ENCODE assay signal across 8 cellular contexts in genomic region chr19:2273356-2274184, GRCh38. TPM values are rescaled to one million over a fixed set of nuclear protein-coding genes. Genes with fewer than 3 reads are reported as not detected.
DNase-seq lines count a peak whose midpoint lies in the region; ATAC-seq and TF ChIP-seq lines count a peak whose summit lies in the region.

No MANE protein-coding gene starts in this region.

- peaks cover 24% of the 10 kb centered on the region; the same call in 1 of the 2 replicates for H3K79me2 ChIP-seq in H9 (ENCODE audit: insufficient read depth, low read length)

- no peak overlapping the region for H4K5ac ChIP-seq in H9 (ENCODE audit: insufficient read length, low read depth, low read length)

- peak overlapping the region; percentile 58 for H3K27ac ChIP-seq in CD8-positive, alpha-beta T cell (ENCODE audit: low read depth, low read length)
- H3K27ac ChIP-seq in H9 (ENCODE audit: insufficient read length, low read depth, low read length) (no peak overlapping the region), liver (ENCODE audit: low read depth in 1 of 2, low read length in 2 of 2) (peak overlapping the region; percentile 52 to 64)

- no peak overlapping the region for H3T11ph ChIP-seq in H9 (ENCODE audit: low read length)

- no peak overlapping the region for H3K23ac ChIP-seq in H9 (ENCODE audit: insufficient read length, low read depth, low read length)

- H3K23me2 ChIP-seq in H9 (ENCODE audit: insufficient read length, low read depth, low read length, poor library complexity, severe bottlenecking) = peaks cover 4% of the 10 kb centered on the region

- peak; percentile 17 for ATAC-seq in CD8-positive, alpha-beta T cell
- ATAC-seq in HG03442 (IDR thresholded peaks at IDR 0.05; ENCODE audit: unreplicated experiment) = no peak

- POLR2A ChIA-PET in CD8-positive, alpha-beta T cell (lab: Charles Lee) = interaction anchor here (0.7 to 5.3 kb wide), 11 partner anchors 12 to 204 kb away, joined by 3 to 46 read pairs (median 5); partner anchors contain the start of genes AMH, PLEKHJ1 and SF3A2

- peaks cover 32% of the 10 kb centered on the region for H3K4me1 Mint-ChIP-seq in CD8-positive, alpha-beta T cell (ENCODE audit: low read depth)
- peaks cover 21 to 25% of the 10 kb centered on the region in 2 experiments for H3K4me1 Mint-ChIP-seq in H9

- H2BK120ac ChIP-seq in H9 (ENCODE audit: low read depth, low read length, poor library complexity, severe bottlenecking) = no peak overlapping the region

- H3K9ac ChIP-seq in H9 (ENCODE audit: extremely low read depth, insufficient read length, low read length) = no peak overlapping the region
- peak overlapping the region in 1 of 2 donors; percentile 17 for H3K9ac ChIP-seq in liver (ENCODE audit: low read depth in 1 of 2, low read length in 2 of 2)

- H4K91ac ChIP-seq in H9 (ENCODE audit: insufficient read length, low read depth, low read length) = no peak overlapping the region

- peak; percentile 84 to 87 for TF ChIP-seq RAD21 in liver (IDR thresholded peaks at IDR 0.05)

- no peaks in the 10 kb centered on the region for H3K79me1 ChIP-seq in H9 (ENCODE audit: insufficient read depth, low read depth, low read length, poor library complexity, severe bottlenecking)

- intact Hi-C loops in CD8-positive, alpha-beta T cell (cut with DNase I, micrococcal nuclease) = loop anchor here (1.0 to 2.0 kb wide), 5 partner anchors 20 to 117 kb away; partner anchors contain the start of genes LSM7 (in 2 of the 2), PLEKHJ1 (in 2 of the 2), SF3A2 (in 2 of the 2) and SPPL2B (in 2 of the 2)

- H3K27me3 ChIP-seq in CD8-positive, alpha-beta T cell (ENCODE audit: insufficient read depth, low read length) = no peaks in the 10 kb centered on the region
- H3K27me3 ChIP-seq in H9 (ENCODE audit: insufficient read depth, low read length) = no peaks in the 10 kb centered on the region
- H3K27me3 ChIP-seq in liver (ENCODE audit: control insufficient read depth in 4 of 4, insufficient read depth in 4 of 4, low read length in 3 of 4) = no peaks in the 10 kb centered on the region

- H3K56ac ChIP-seq in H9 (ENCODE audit: insufficient read length, low read depth, low read length) = no peak overlapping the region

- no peak overlapping the region for H3K14ac ChIP-seq in H9 (ENCODE audit: insufficient read depth, low read length)

- H3K4me1 ChIP-seq in CD8-positive, alpha-beta T cell (ENCODE audit: insufficient read depth, low read length) = peaks cover 35% of the 10 kb centered on the region
- 0 out of 2 replicates have a peak, but pooled peaks cover 2% of the 10 kb centered on the region for H3K4me1 ChIP-seq in H9 (ENCODE audit: insufficient read depth, low read length)
- peaks cover 10 to 42% (median 32%) of the 10 kb centered on the region in 4 donors for H3K4me1 ChIP-seq in liver (ENCODE audit: control insufficient read depth in 4 of 4, insufficient read depth in 4 of 4, low read length in 3 of 4)

- H2AK5ac ChIP-seq in H9 (ENCODE audit: insufficient read length, low read length) = no peak overlapping the region

- no peaks in the 10 kb centered on the region for H3K27me3 Mint-ChIP-seq in CD8-positive, alpha-beta T cell (ENCODE audit: low read depth)
- 0 out of 2 replicates have a peak, but pooled peaks cover 2% of the 10 kb centered on the region for H3K27me3 Mint-ChIP-seq in H9 (ENCODE audit: low read depth)

- no peak overlapping the region for H3K4ac ChIP-seq in H9 (ENCODE audit: low read depth, low read length)

- peak overlapping the region; percentile 5 for H3K4me2 ChIP-seq in H9 (ENCODE audit: insufficient read depth, insufficient read length, low read length)

- no CpG with 5 or more reads among the region's 45 CpGs for WGBS in H9 (ENCODE audit: extremely low coverage, insufficient read length, low lambda C conversion rate)
- 12% methylated on average over 45 of the region's 45 CpGs for WGBS in liver

- CTCF ChIA-PET in CD8-positive, alpha-beta T cell (lab: Charles Lee) = interaction anchor here (0.6 to 6.9 kb wide), 21 partner anchors 12 to 337 kb away, joined by 3 to 86 read pairs (median 6); partner anchors contain the start of genes AMH, GADD45B, JSRP1 and PEAK3

- H3K9me3 Mint-ChIP-seq in CD8-positive, alpha-beta T cell = no peaks in the 10 kb centered on the region
- no peaks in the 10 kb centered on the region; a peak in 3 of 5 replicates for H3K9me3 Mint-ChIP-seq in H9

- peak overlapping the region; percentile 68 for H3K4me3 Mint-ChIP-seq in CD8-positive, alpha-beta T cell
- peak overlapping the region; percentile 56 to 71 for H3K4me3 Mint-ChIP-seq in H9

- peak; percentile 97 for TF ChIP-seq CTCF in CD8-positive, alpha-beta T cell (IDR thresholded peaks at IDR 0.05)
- peak; percentile 99 for TF ChIP-seq CTCF in H9 (conservative IDR thresholded peaks at IDR 0.05)
- TF ChIP-seq CTCF in liver (IDR thresholded peaks at IDR 0.05; ENCODE audit: low read depth, low read length, missing input control) = peak; percentile 95

- H3K36me3 ChIP-seq in CD8-positive, alpha-beta T cell (ENCODE audit: insufficient read depth, low read length) = peaks cover 13% of the 10 kb centered on the region
- H3K36me3 ChIP-seq in liver (ENCODE audit: control insufficient read depth in 4 of 4, insufficient read depth in 3 of 4, low read depth in 1 of 4, low read length in 3 of 4) = peaks cover 4 to 9% (median 8%) of the 10 kb centered on the region in 4 donors

- no peak overlapping the region for H2BK12ac ChIP-seq in H9 (ENCODE audit: insufficient read length, low read depth, low read length)

- no peak overlapping the region for H2BK20ac ChIP-seq in H9 (ENCODE audit: low read depth, low read length, poor library complexity, severe bottlenecking)

- no peak overlapping the region for H3K18ac ChIP-seq in H9 (ENCODE audit: insufficient read length, low read depth, low read length)

- H3K36me3 Mint-ChIP-seq in CD8-positive, alpha-beta T cell = peaks cover 28% of the 10 kb centered on the region
- peaks cover 21 to 42% (median 28%) of the 10 kb centered on the region in 3 experiments for H3K36me3 Mint-ChIP-seq in H9 (ENCODE audit: insufficient read depth in 1 of 3, low read depth in 3 of 3)

- DNase-seq in CD8-positive, alpha-beta T cell = peak; percentile 52 to 86 (median 74)
- peak; percentile 95 for DNase-seq in H9
- DNase-seq in NCI-H226 = peak; percentile 27
- peak; percentile 66 to 67 for DNase-seq in activated CD4-positive, alpha-beta T cell treated with anti-CD3 and anti-CD28 coated beads for 4 hours
- peak; percentile 24 for DNase-seq in dedifferentiated amniotic fluid mesenchymal stem cell (ENCODE audit: extremely low spot score)
- peak; percentile 48 to 73 (median 54) for DNase-seq in stimulated activated CD4-positive, alpha-beta T cell treated with anti-CD3 and anti-CD28 coated beads, TNF-alpha, amount 100 ng/mL, for 24 hours (ENCODE audit: low read depth in 3 of 3)

- peaks cover 2% of the 10 kb centered on the region for H4K20me1 ChIP-seq in H9 (ENCODE audit: control insufficient read depth, insufficient read depth, insufficient read length)

- peak overlapping the region; percentile 43 for H3K4me3 ChIP-seq in CD8-positive, alpha-beta T cell (ENCODE audit: low read depth, low read length)
- peak overlapping the region in 2 of 3 donors; percentile 21 to 29 for H3K4me3 ChIP-seq in liver (ENCODE audit: low read depth in 1 of 3, low read length in 3 of 3)

- no peak overlapping the region for H4K8ac ChIP-seq in H9 (replicated peaks; ENCODE audit: insufficient read length, low read depth, low read length)

- H3K9me3 ChIP-seq in CD8-positive, alpha-beta T cell (ENCODE audit: low read length) = no peaks in the 10 kb centered on the region
- H3K9me3 ChIP-seq in H9 (ENCODE audit: control insufficient read depth, low read depth, low read length) (no peaks in the 10 kb centered on the region), liver (ENCODE audit: control insufficient read depth in 4 of 4, low read length in 3 of 4) (no peaks in the 10 kb centered on the region)

- H2BK15ac ChIP-seq in H9 (ENCODE audit: low read depth, low read length) = no peak overlapping the region

- no peak overlapping the region for H2AFZ ChIP-seq in H9 (ENCODE audit: low read length)

- H2BK5ac ChIP-seq in H9 (ENCODE audit: insufficient read length, low read length) = no peak overlapping the region

- H3K27ac Mint-ChIP-seq in CD8-positive, alpha-beta T cell = peak overlapping the region; percentile 78
- H3K27ac Mint-ChIP-seq in H9 = peak overlapping the region; percentile 89 to 97 (median 96); a peak in 6 of 7 replicates

TF ChIP-seq in liver, 16 proteins besides CTCF, POLR2A, EP300 and RAD21 (continues in another document):
- TF ChIP-seq HNF4G (IDR thresholded peaks at IDR 0.05) (no peak), SP1 (IDR thresholded peaks at IDR 0.05) (no peak), NR2F2 (IDR thresholded peaks at IDR 0.05) (peak; percentile 82), EGR1 (IDR thresholded peaks at IDR 0.05; ENCODE audit: low read depth in 2 of 2) (no peak), RXRA (IDR thresholded peaks at IDR 0.05) (peak in 1 of 2 donors; percentile 20), JUND (IDR thresholded peaks at IDR 0.05) (no peak), FOXA1 (IDR thresholded peaks at IDR 0.05) (no peak)

RNA-seq across cellular contexts. Expression of gene PEAK3, which starts 8.4 kb away (rescaled TPM):
- not detected for total RNA-seq in CD8-positive, alpha-beta T cell
- total RNA-seq in H9 (2021) (not detected in 2 replicates), liver (under 1 TPM; 0.09 to 0.67 TPM)
- under 1 TPM; 0.21 to 0.42 TPM for polyA plus RNA-seq in liver

RNA-seq across cellular contexts. Expression of gene JSRP1, which starts 17.4 kb away (rescaled TPM):
- under 1 TPM in 1 of 2 experiments, not detected in 1; 0.92 TPM for total RNA-seq in CD8-positive, alpha-beta T cell
- total RNA-seq in H9 (2021) = 0.90 and 1.1 TPM in 2 replicates
- under 1 TPM in 1 of 2 donors, not detected in 1; 0.25 TPM for total RNA-seq in liver
- polyA plus RNA-seq in liver = under 1 TPM; 0.39 to 0.45 TPM

RNA-seq across cellular contexts. Expression of gene AMH, which starts 24.4 kb away (rescaled TPM):
- total RNA-seq in CD8-positive, alpha-beta T cell = 1 to 10 TPM; 2.2 to 4.4 TPM
- total RNA-seq in H9 (2021) (70.2 and 70.7 TPM in 2 replicates), liver (under 1 TPM; 0.47 to 0.59 TPM)
- polyA plus RNA-seq in liver = under 1 TPM in 1 of 2 donors, not detected in 1; 0.08 TPM

RNA-seq across cellular contexts. Expression of gene LINGO3, which starts 34.4 kb away (rescaled TPM):
- under 1 TPM; 0.33 to 0.46 TPM for total RNA-seq in CD8-positive, alpha-beta T cell
- total RNA-seq in H9 (2021) (0.28 and 0.61 TPM in 2 replicates), liver (under 1 TPM; 0.05 to 0.08 TPM)
- polyA plus RNA-seq in liver = under 1 TPM; 0.02 to 0.08 TPM

RNA-seq across cellular contexts. Expression of gene SF3A2, which starts 36.9 kb away (rescaled TPM):
- total RNA-seq in CD8-positive, alpha-beta T cell = 100 to 1,000 TPM; 164 to 167 TPM
- total RNA-seq in H9 (2021) = 166 and 167 TPM in 2 replicates
- 10 to 100 TPM; 12.9 to 32.0 TPM for total RNA-seq in liver
- polyA plus RNA-seq in liver = 10 to 100 TPM in 1 of 2 donors, 1 to 10 TPM in 1; 2.2 to 13.5 TPM

Comparison
In these comparisons a context has a peak if more than half of its experiments do, and no peak if none do; other contexts are left out.
1. DNase-seq: peak in every context shown above with its lines; median percentile 95 in H9; 74 in CD8-positive, alpha-beta T cell; 66 in activated CD4-positive, alpha-beta T cell treated with anti-CD3 and anti-CD28 coated beads for 4 hours; 54 in stimulated activated CD4-positive, alpha-beta T cell treated with anti-CD3 and anti-CD28 coated beads, TNF-alpha, amount 100 ng/mL, for 24 hours; 27 in NCI-H226; 24 in dedifferentiated amniotic fluid mesenchymal stem cell.
2. RNA of gene AMH, which starts 24.4 kb away (total RNA-seq): 70.2 to 70.7 TPM in H9; 2.2 to 4.4 TPM in CD8-positive, alpha-beta T cell and 0.47 to 0.59 TPM in liver; every median in the first group is over 10 times any median in the second.
3. Peak in every context shown above with its lines, with median percentiles within 50 percentile points of each other: CTCF ChIP-seq.